ENCODE assay signal across 13 cellular contexts in the genomic region with DNA sequence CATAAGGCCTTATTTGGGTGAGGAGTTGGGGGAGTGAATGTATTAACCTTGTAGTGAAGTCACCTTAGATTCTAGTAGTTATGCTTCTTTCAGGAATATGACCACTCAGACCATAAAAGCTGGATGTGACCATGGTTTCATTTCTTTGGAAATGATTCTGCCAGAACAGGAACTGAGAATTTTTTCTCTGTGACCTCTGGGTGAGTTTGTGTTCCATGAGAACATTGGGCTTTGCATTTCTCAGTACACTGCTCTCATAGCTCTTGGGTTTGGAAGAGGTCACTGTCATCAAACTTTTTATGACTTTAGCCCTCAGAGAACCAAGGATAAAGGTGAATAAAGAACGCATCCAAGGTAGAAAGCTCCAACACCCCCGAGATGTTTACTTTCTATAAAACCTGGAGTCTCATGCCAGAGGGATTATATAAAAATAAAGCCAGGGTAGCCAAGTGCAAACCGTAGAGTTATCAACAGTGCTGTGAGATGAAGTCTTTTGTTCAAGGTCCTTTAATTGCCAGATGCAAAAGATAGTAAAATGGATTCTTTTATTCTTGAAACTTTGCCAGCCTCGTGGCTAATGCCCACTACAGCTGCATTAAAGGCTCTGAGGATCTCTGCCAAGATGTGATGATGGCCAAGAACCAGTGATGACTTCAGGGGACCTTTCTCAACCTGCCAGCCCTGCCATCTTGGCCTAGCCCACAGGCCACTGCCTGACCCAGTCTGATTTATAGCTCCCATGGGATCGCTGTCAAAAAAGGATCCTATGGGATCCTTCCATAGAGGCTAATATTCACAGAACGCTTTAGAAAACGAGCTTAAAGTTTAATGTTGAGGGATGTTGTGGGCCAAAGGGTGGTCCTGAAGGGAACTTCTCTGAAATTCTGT. TPM values are rescaled to one million over a fixed set of nuclear protein-coding genes. Genes with fewer than 3 reads are reported as not detected.
A peak's percentile ranks its signal among the peaks of the same experiment; 100 is the strongest.
DNase-seq lines count a peak whose midpoint lies in the region; ATAC-seq and TF ChIP-seq lines count a peak whose summit lies in the region.
"Had no signal": no experiment of that assay in that cellular context is flagged by ENCODE, and none has a peak within 500 bp of the region (broad histone marks: within the 10 kb centered on the region; RNA-seq: fewer than 3 reads in every experiment).

No MANE protein-coding gene starts in this region.

- no peak for TF ChIP-seq POLR2A in vagina (IDR thresholded peaks at IDR 0.05)

- no peak overlapping the region for H3K4me3 Mint-ChIP-seq in activated naive CD4-positive, alpha-beta T cell treated with anti-CD3 and anti-CD28 coated beads for 36 hours
- H3K4me3 Mint-ChIP-seq: activated T-helper 17 cell treated with anti-CD3 and anti-CD28 coated beads, Interleukin-2, amount 50 U/mL, for 72 hours; type B pancreatic cell had no signal

- CTCF ChIA-PET in activated naive CD4-positive, alpha-beta T cell treated with anti-CD3 and anti-CD28 coated beads for 36 hours (lab: Charles Lee) = interaction anchor here (1.1 kb wide), 1 partner anchor 9 kb away, joined by 3 read pairs; no protein-coding TSS in a partner anchor

- no peak overlapping the region for H3K27ac ChIP-seq in right atrium auricular region
- peak overlapping the region; percentile 88 for H3K27ac ChIP-seq in VCaP
- H3K27ac ChIP-seq in vagina = peak overlapping the region; percentile 6

- no peaks in the 10 kb centered on the region for H3K36me3 ChIP-seq in right atrium auricular region
- H3K36me3 ChIP-seq in vagina = no peaks in the 10 kb centered on the region

- H3K36me3 Mint-ChIP-seq in activated naive CD4-positive, alpha-beta T cell treated with anti-CD3 and anti-CD28 coated beads for 36 hours (ENCODE audit: low read depth) = no peaks in the 10 kb centered on the region
- H3K36me3 Mint-ChIP-seq: type B pancreatic cell had no signal

- peak; percentile 23 for ATAC-seq in Right ventricle myocardium inferior
- ATAC-seq in left colon = peak; percentile 77
- ATAC-seq in GM19023 (IDR thresholded peaks at IDR 0.05; ENCODE audit: unreplicated experiment) = no peak
- ATAC-seq in GM21528 (IDR thresholded peaks at IDR 0.05; ENCODE audit: low FRiP score, unreplicated experiment) = no peak
- ATAC-seq: activated T-helper 17 cell treated with anti-CD3 and anti-CD28 coated beads, Interleukin-2, amount 50 U/mL, for 72 hours had no signal

- intact Hi-C loops in Right ventricle myocardium inferior (cut with DNase I) (no loop called here), left colon (cut with DNase I, micrococcal nuclease) (no loop called here), vagina (cut with DNase I) (no loop called here)
- intact Hi-C loops in activated naive CD4-positive, alpha-beta T cell treated with anti-CD3 and anti-CD28 coated beads for 36 hours (cut with micrococcal nuclease) = no loop called here

- TF ChIP-seq CTCF in right atrium auricular region (IDR thresholded peaks at IDR 0.05) (no peak), VCaP (conservative IDR thresholded peaks at IDR 0.05) (no peak), vagina (IDR thresholded peaks at IDR 0.05) (no peak)

- peaks cover 0 to 17% of the 10 kb centered on the region in 2 donors for H3K4me1 ChIP-seq in right atrium auricular region
- peaks cover 17% of the 10 kb centered on the region for H3K4me1 ChIP-seq in vagina

- no peaks in the 10 kb centered on the region for H3K27me3 ChIP-seq in right atrium auricular region
- no peaks in the 10 kb centered on the region for H3K27me3 ChIP-seq in vagina

- H3K4me1 Mint-ChIP-seq in activated naive CD4-positive, alpha-beta T cell treated with anti-CD3 and anti-CD28 coated beads for 36 hours (ENCODE audit: low read depth) = no peaks in the 10 kb centered on the region
- H3K4me1 Mint-ChIP-seq: activated T-helper 17 cell treated with anti-CD3 and anti-CD28 coated beads, Interleukin-2, amount 50 U/mL, for 72 hours had no signal

- no peak overlapping the region for H3K27ac Mint-ChIP-seq in activated naive CD4-positive, alpha-beta T cell treated with anti-CD3 and anti-CD28 coated beads for 36 hours
- H3K27ac Mint-ChIP-seq: activated T-helper 17 cell treated with anti-CD3 and anti-CD28 coated beads, Interleukin-2, amount 50 U/mL, for 72 hours; type B pancreatic cell had no signal

- no peak for DNase-seq in Right ventricle myocardium inferior (ENCODE audit: missing footprints)
- DNase-seq in right atrium auricular region (ENCODE audit: low spot score) = no peak
- no peak for DNase-seq in left colon
- DNase-seq in vagina (ENCODE audit: extremely low spot score in 2 of 2) = no peak
- no peak for DNase-seq in activated naive CD4-positive, alpha-beta T cell treated with anti-CD3 and anti-CD28 coated beads for 36 hours
- DNase-seq: activated CD4-positive, alpha-beta T cell treated with anti-CD3 and anti-CD28 coated beads for 48 hours; NCI-H1694 treated with DMSO at 0.1 percent for 48 hours; occipital lobe had no signal

- no peaks in the 10 kb centered on the region for H3K9me3 ChIP-seq in right atrium auricular region
- H3K9me3 ChIP-seq in vagina = no peaks in the 10 kb centered on the region

- H3K27me3 Mint-ChIP-seq in activated naive CD4-positive, alpha-beta T cell treated with anti-CD3 and anti-CD28 coated beads for 36 hours (ENCODE audit: low read depth) = no peaks in the 10 kb centered on the region
- H3K27me3 Mint-ChIP-seq: activated T-helper 17 cell treated with anti-CD3 and anti-CD28 coated beads, Interleukin-2, amount 50 U/mL, for 72 hours; type B pancreatic cell had no signal

- no peaks in the 10 kb centered on the region for H3K9me3 Mint-ChIP-seq in activated naive CD4-positive, alpha-beta T cell treated with anti-CD3 and anti-CD28 coated beads for 36 hours
- H3K9me3 Mint-ChIP-seq: activated T-helper 17 cell treated with anti-CD3 and anti-CD28 coated beads, Interleukin-2, amount 50 U/mL, for 72 hours had no signal

- no peak overlapping the region for H3K4me3 ChIP-seq in right atrium auricular region
- no peak overlapping the region for H3K4me3 ChIP-seq in vagina

RNA-seq across cellular contexts. Expression of gene MAT2A, which starts 27.7 kb away (rescaled TPM):
- 118 TPM for total RNA-seq in Right ventricle myocardium inferior
- 100 to 1,000 TPM in 1 of 2 donors, 10 to 100 TPM in 1; 95.6 to 101 TPM for total RNA-seq in right atrium auricular region
- total RNA-seq in left colon = 100 to 1,000 TPM; 147 to 173 TPM
- total RNA-seq in vagina = 177 TPM
- total RNA-seq in activated naive CD4-positive, alpha-beta T cell treated with anti-CD3 and anti-CD28 coated beads for 36 hours = 100 to 1,000 TPM; 221 to 228 TPM

RNA-seq across cellular contexts. Expression of gene GGCX, which starts 50.0 kb away (rescaled TPM):
- total RNA-seq in Right ventricle myocardium inferior = 26.9 TPM
- 10 to 100 TPM; 18.0 to 23.3 TPM for total RNA-seq in right atrium auricular region
- 10 to 100 TPM; 25.1 to 27.8 TPM for total RNA-seq in left colon
- total RNA-seq in vagina = 18.2 TPM
- 10 to 100 TPM; 17.5 to 18.8 TPM for total RNA-seq in activated naive CD4-positive, alpha-beta T cell treated with anti-CD3 and anti-CD28 coated beads for 36 hours

Comparison
In these comparisons a context has a peak if more than half of its experiments do, and no peak if none do; other contexts are left out.
1. ATAC-seq: peak in Right ventricle myocardium inferior (single experiment) and left colon (single experiment); none in GM19023 (single experiment) and GM21528 (single experiment).
2. H3K27ac ChIP-seq: peak in VCaP (single experiment) and vagina (single experiment); none in right atrium auricular region (0 of 2).